Comparison of ENCODE assay signal across 12 cellular contexts in the genomic region with DNA sequence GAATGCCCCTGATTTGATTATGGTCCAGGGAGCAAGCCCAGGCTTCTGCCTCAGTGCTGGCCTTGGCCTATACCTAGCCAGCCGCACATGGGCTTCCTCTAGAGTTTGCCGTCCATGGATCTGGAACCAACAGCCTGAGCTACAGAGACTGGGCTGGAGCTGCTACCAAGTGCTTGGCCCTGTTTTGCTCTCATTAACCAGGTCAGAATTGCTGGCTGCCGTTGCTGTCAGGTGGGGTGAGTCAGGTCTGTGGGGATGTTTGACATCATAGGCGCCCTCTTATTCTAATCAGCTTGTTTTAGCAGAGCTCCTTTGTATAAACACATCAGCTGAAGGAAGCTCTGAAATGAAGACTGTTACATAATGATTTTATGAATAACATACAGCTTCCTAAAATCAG.
A peak's percentile ranks its signal among the peaks of the same experiment; 100 is the strongest.
DNase-seq lines count a peak whose midpoint lies in the region; ATAC-seq, FAIRE-seq and TF ChIP-seq lines count a peak whose summit lies in the region.
"Had no signal": no experiment of that assay in that cellular context is flagged by ENCODE, and none has a peak within 500 bp of the region (broad histone marks: within the 10 kb centered on the region; RNA-seq: fewer than 3 reads in every experiment).

No MANE protein-coding gene starts in this region.

- peak overlapping the region; percentile 42 for H4K91ac ChIP-seq in H1 (replicated peaks; ENCODE audit: insufficient read length, low read length)

- CTCF ChIA-PET in CD8-positive, alpha-beta T cell (lab: Charles Lee) = interaction anchor here (1.9 kb wide), 1 partner anchor 19 kb away, joined by 6 read pairs; no protein-coding TSS in a partner anchor
- CTCF ChIA-PET in H1 (lab: Charles Lee; ENCODE audit: partially characterized antibody) = interaction anchor here (0.6 to 1.6 kb wide), 9 partner anchors 9 to 419 kb away, joined by 3 to 5 read pairs (median 3); no protein-coding TSS in a partner anchor

- no peak for TF ChIP-seq RAD21 in H1 (IDR thresholded peaks at IDR 0.05 in 1 of 2, conservative IDR thresholded peaks at IDR 0.05 in 1 of 2; ENCODE audit: low read depth in 2 of 2, low read length in 2 of 2)

- POLR2A ChIA-PET in CD8-positive, alpha-beta T cell (lab: Charles Lee) = interaction anchor here (1.8 kb wide), 1 partner anchor 11 kb away, joined by 4 read pairs; no protein-coding TSS in a partner anchor
- POLR2A ChIA-PET in H1 (lab: Charles Lee; ENCODE audit: partially characterized antibody) = interaction anchor here (0.9 kb wide), 1 partner anchor 156 kb away, joined by 3 read pairs; no protein-coding TSS in a partner anchor

- no peak overlapping the region for H2BK12ac ChIP-seq in H1 (ENCODE audit: low read depth, low read length)

- H3K27ac Mint-ChIP-seq in CD8-positive, alpha-beta T cell = peak overlapping the region; percentile 63
- H3K27ac Mint-ChIP-seq in nephron = peak overlapping the region; percentile 5 to 35 (median 6)
- H3K27ac Mint-ChIP-seq in T-helper 2 cell treated with Interferon-gamma antibody and Interleukin-4, amounts not matched to agents 5 μg/mL and 100 μg/mL, for 36 hours = no peak overlapping the region
- H3K27ac Mint-ChIP-seq: T-helper 1 cell treated with Interleukin-12 subunit alpha and Interleukin-12 subunit beta and Interleukin-4 antibody, amounts not matched to agents 30 μg/mL and 1 μg/mL, for 36 hours had no signal

- TF ChIP-seq CTCF in CD8-positive, alpha-beta T cell (IDR thresholded peaks at IDR 0.05) = no peak
- no peak for TF ChIP-seq CTCF in H1 (IDR thresholded peaks at IDR 0.05; ENCODE audit: control extremely low read depth in 1 of 3, insufficient read depth in 1 of 3, low read depth in 1 of 3, low read length in 3 of 3)
- TF ChIP-seq CTCF in nephron (IDR thresholded peaks at IDR 0.05; ENCODE audit: unreplicated experiment in 3 of 3) = no peak

- H2BK15ac ChIP-seq in H1 (ENCODE audit: low read length) = no peak overlapping the region

- no peaks in the 10 kb centered on the region for H3K36me3 ChIP-seq in CD8-positive, alpha-beta T cell (ENCODE audit: insufficient read depth, low read length)
- no peaks in the 10 kb centered on the region for H3K36me3 ChIP-seq in H1 (ENCODE audit: control insufficient read depth in 2 of 4, insufficient read depth in 4 of 4, low read length in 3 of 4)

- H3K4me1 ChIP-seq in CD8-positive, alpha-beta T cell (ENCODE audit: insufficient read depth, low read length) = no peaks in the 10 kb centered on the region
- peaks cover 0 to 5% (median 1%) of the 10 kb centered on the region in 4 experiments; a peak in 3 of 7 replicates for H3K4me1 ChIP-seq in H1 (replicated peaks in 1 of 4; ENCODE audit: control insufficient read depth in 3 of 4, insufficient read depth in 4 of 4, low read length in 3 of 4)

- no peak overlapping the region for H4K5ac ChIP-seq in H1 (ENCODE audit: insufficient read length, low read depth, low read length)

- no peaks in the 10 kb centered on the region for H3K27me3 Mint-ChIP-seq in CD8-positive, alpha-beta T cell (ENCODE audit: low read depth)
- no peaks in the 10 kb centered on the region for H3K27me3 Mint-ChIP-seq in nephron (ENCODE audit: low read depth)
- H3K27me3 Mint-ChIP-seq in T-helper 2 cell treated with Interferon-gamma antibody and Interleukin-4, amounts not matched to agents 5 μg/mL and 100 μg/mL, for 36 hours (ENCODE audit: low read depth) = no peaks in the 10 kb centered on the region

- no peak overlapping the region for H3K4ac ChIP-seq in H1 (replicated peaks; ENCODE audit: insufficient read length, low read depth, low read length)

- 0 out of 2 replicates have a peak overlapping the region, but pooled peaks have one; percentile 7 for H3K18ac ChIP-seq in H1 (ENCODE audit: extremely low read depth, low read length)

- DNase-seq in CD8-positive, alpha-beta T cell = peak in 1 of 7 experiments; percentile 24
- peak; percentile 69 for DNase-seq in M059J (ENCODE audit: low read depth)
- DNase-seq in H1 (ENCODE audit: low read depth in 1 of 2, low spot score in 2 of 2) = no peak
- no peak for DNase-seq in NCI-H187 (lab: John Stamatoyannopoulos, UW)
- DNase-seq in NCI-H1105 (lab: John Stamatoyannopoulos, UW) = no peak
- DNase-seq in T-helper 2 cell treated with Interferon-gamma antibody and Interleukin-4, amounts not matched to agents 5 μg/mL and 100 μg/mL, for 36 hours (ENCODE audit: low spot score) = no peak
- DNase-seq: amniotic stem cell had no signal

- no peak overlapping the region for H3K4me3 Mint-ChIP-seq in CD8-positive, alpha-beta T cell
- no peak overlapping the region for H3K4me3 Mint-ChIP-seq in nephron
- no peak overlapping the region for H3K4me3 Mint-ChIP-seq in T-helper 2 cell treated with Interferon-gamma antibody and Interleukin-4, amounts not matched to agents 5 μg/mL and 100 μg/mL, for 36 hours
- H3K4me3 Mint-ChIP-seq: T-helper 1 cell treated with Interleukin-12 subunit alpha and Interleukin-12 subunit beta and Interleukin-4 antibody, amounts not matched to agents 30 μg/mL and 1 μg/mL, for 36 hours had no signal

- H2BK20ac ChIP-seq in H1 (ENCODE audit: low read length) = no peak overlapping the region

- no peak overlapping the region for H3K23ac ChIP-seq in H1 (ENCODE audit: insufficient read length)

- H3K79me1 ChIP-seq in H1 (ENCODE audit: low read depth, low read length) = no peaks in the 10 kb centered on the region

- no peak overlapping the region for H3K9ac ChIP-seq in H1 (replicated peaks in 1 of 4; ENCODE audit: extremely low read depth in 1 of 4, low read depth in 3 of 4, low read length in 3 of 4)

- peak overlapping the region; percentile 82 for H4K8ac ChIP-seq in H1 (ENCODE audit: extremely low read depth, insufficient read depth, low read length)

- no peak overlapping the region for H3K56ac ChIP-seq in H1 (replicated peaks; ENCODE audit: insufficient read length, low read depth, low read length)

- H2AFZ ChIP-seq in H1 (ENCODE audit: low read length) = no peak overlapping the region

- no peaks in the 10 kb centered on the region for H3K79me2 ChIP-seq in H1 (ENCODE audit: control insufficient read depth in 1 of 2, insufficient read depth in 2 of 2, low read length in 2 of 2)

- H3K4me1 Mint-ChIP-seq in CD8-positive, alpha-beta T cell (ENCODE audit: low read depth) = peaks cover 22% of the 10 kb centered on the region
- peaks cover 13% of the 10 kb centered on the region for H3K4me1 Mint-ChIP-seq in nephron
- peaks cover 18% of the 10 kb centered on the region for H3K4me1 Mint-ChIP-seq in T-helper 2 cell treated with Interferon-gamma antibody and Interleukin-4, amounts not matched to agents 5 μg/mL and 100 μg/mL, for 36 hours (ENCODE audit: low read depth)

- no peaks in the 10 kb centered on the region for H3K36me3 Mint-ChIP-seq in CD8-positive, alpha-beta T cell
- no peaks in the 10 kb centered on the region for H3K36me3 Mint-ChIP-seq in nephron (ENCODE audit: low read depth)
- H3K36me3 Mint-ChIP-seq in T-helper 2 cell treated with Interferon-gamma antibody and Interleukin-4, amounts not matched to agents 5 μg/mL and 100 μg/mL, for 36 hours (ENCODE audit: low read depth) = peaks cover 7% of the 10 kb centered on the region

- no peak for TF ChIP-seq EP300 in H1 (IDR thresholded peaks at IDR 0.05; ENCODE audit: borderline replicate concordance in 1 of 2, low read depth in 2 of 2, low read length in 2 of 2)

- H2BK120ac ChIP-seq in H1 (replicated peaks; ENCODE audit: low read depth, low read length) = no peak overlapping the region

- no peak overlapping the region for H3K14ac ChIP-seq in H1 (ENCODE audit: insufficient read length)

- H3K4me3 ChIP-seq in CD8-positive, alpha-beta T cell (ENCODE audit: low read depth, low read length) = no peak overlapping the region
- H3K4me3 ChIP-seq in H1 (ENCODE audit: extremely low read depth in 1 of 4, insufficient read depth in 2 of 4, low read depth in 3 of 4, low read length in 4 of 4) = no peak overlapping the region

- no peaks in the 10 kb centered on the region for H3K9me3 ChIP-seq in CD8-positive, alpha-beta T cell (ENCODE audit: low read length)
- no peaks in the 10 kb centered on the region for H3K9me3 ChIP-seq in H1 (ENCODE audit: insufficient read depth in 2 of 2, low read depth in 1 of 2, low read length in 1 of 2)

- no peaks in the 10 kb centered on the region for H3K23me2 ChIP-seq in H1 (ENCODE audit: low read depth, low read length)

- 85% methylated on average over 4 of the region's 4 CpGs; no CpG with 5 or more reads in 1 of the 2 experiments for WGBS in H1 (ENCODE audit: extremely low coverage in 1 of 2, insufficient coverage in 1 of 2, insufficient read length in 1 of 2, insufficient replicate concordance in 2 of 2, low coverage in 1 of 2, low lambda C conversion rate in 2 of 2, missing lambda C conversion rate in 1 of 2), 2 experiments

- no peak overlapping the region; the same call in 1 of the 2 replicates for H2BK5ac ChIP-seq in H1 (ENCODE audit: low read depth, low read length)

- H3K4me2 ChIP-seq in H1 (ENCODE audit: insufficient read depth in 1 of 2, low read depth in 2 of 2, low read length in 2 of 2) = no peak overlapping the region

- ATAC-seq in CD8-positive, alpha-beta T cell = peak; percentile 65
- ATAC-seq in HG02798 (IDR thresholded peaks at IDR 0.05; ENCODE audit: poor library complexity, unreplicated experiment) = no peak
- ATAC-seq: right cardiac atrium had no signal

- no peak for TF ChIP-seq POLR2A in H1 (IDR thresholded peaks at IDR 0.05; ENCODE audit: control extremely low read depth in 1 of 2, low read depth in 2 of 2, low read length in 2 of 2)

- H3K27ac ChIP-seq in CD8-positive, alpha-beta T cell (ENCODE audit: low read depth, low read length) = no peak overlapping the region
- no peak overlapping the region for H3K27ac ChIP-seq in H1 (ENCODE audit: low read depth, low read length)

- H2AK5ac ChIP-seq in H1 (ENCODE audit: low read depth, low read length) = 0 out of 2 replicates have a peak overlapping the region, but pooled peaks have one; percentile 47

- H3K27me3 ChIP-seq in CD8-positive, alpha-beta T cell (ENCODE audit: insufficient read depth, low read length) = no peaks in the 10 kb centered on the region
- no peaks in the 10 kb centered on the region for H3K27me3 ChIP-seq in H1 (replicated peaks in 1 of 4; ENCODE audit: control insufficient read depth in 3 of 4, extremely low read depth in 1 of 4, insufficient read depth in 3 of 4, low read length in 3 of 4)

- no peak for FAIRE-seq in H1 (lab: Jason Lieb, UNC)
- FAIRE-seq: endometrium had no signal

- H4K20me1 ChIP-seq in H1 (replicated peaks in 1 of 2; ENCODE audit: control insufficient read depth in 1 of 2, insufficient read depth in 2 of 2, low read length in 2 of 2) = no peaks in the 10 kb centered on the region

- no peaks in the 10 kb centered on the region for H3K9me3 Mint-ChIP-seq in CD8-positive, alpha-beta T cell
- H3K9me3 Mint-ChIP-seq in nephron = no peaks in the 10 kb centered on the region
- H3K9me3 Mint-ChIP-seq in T-helper 2 cell treated with Interferon-gamma antibody and Interleukin-4, amounts not matched to agents 5 μg/mL and 100 μg/mL, for 36 hours = peaks cover 3% of the 10 kb centered on the region
- H3K9me3 Mint-ChIP-seq: T-helper 1 cell treated with Interleukin-12 subunit alpha and Interleukin-12 subunit beta and Interleukin-4 antibody, amounts not matched to agents 30 μg/mL and 1 μg/mL, for 36 hours had no signal

- intact Hi-C loops in CD8-positive, alpha-beta T cell (cut with DNase I, micrococcal nuclease) = no loop called here

TF ChIP-seq in H1, 55 proteins besides CTCF, POLR2A, EP300 and RAD21 (continues in another document):
- no peak for TF ChIP-seq ASH2L (IDR thresholded peaks at IDR 0.05; ENCODE audit: low read length)
- TF ChIP-seq CREB1 (IDR thresholded peaks at IDR 0.05) = no peak
